ENCODE assay signal across 8 cellular contexts in genomic region chr19:40523322-40524047, GRCh38. TPM values are rescaled to one million over a fixed set of nuclear protein-coding genes. Genes with fewer than 3 reads are reported as not detected.
DNase-seq lines count a peak whose midpoint lies in the region; ATAC-seq and TF ChIP-seq lines count a peak whose summit lies in the region.

No MANE protein-coding gene starts in this region.

- no peaks in the 10 kb centered on the region for H3K9me3 Mint-ChIP-seq in activated CD4-positive, alpha-beta T cell treated with anti-CD3 and anti-CD28 coated beads for 36 hours (ENCODE audit: low read depth)
- H3K9me3 Mint-ChIP-seq in T-helper 2 cell treated with Interferon-gamma antibody and Interleukin-4, amounts not matched to agents 5 μg/mL and 100 μg/mL, for 36 hours = no peaks in the 10 kb centered on the region

- POLR2A ChIA-PET in activated CD4-positive, alpha-beta T cell treated with anti-CD3 and anti-CD28 coated beads for 36 hours (lab: Charles Lee) = interaction anchor here (0.6 to 0.8 kb wide), 2 partner anchors 24 to 175 kb away, joined by 3 read pairs; partner anchors contain the start of genes C19orf47 and PLD3

- no peaks in the 10 kb centered on the region for H3K36me3 Mint-ChIP-seq in activated CD4-positive, alpha-beta T cell treated with anti-CD3 and anti-CD28 coated beads for 36 hours (ENCODE audit: low read depth)
- H3K36me3 Mint-ChIP-seq in T-helper 2 cell treated with Interferon-gamma antibody and Interleukin-4, amounts not matched to agents 5 μg/mL and 100 μg/mL, for 36 hours (ENCODE audit: low read depth) = no peaks in the 10 kb centered on the region

- no peak overlapping the region for H3K27ac Mint-ChIP-seq in activated CD4-positive, alpha-beta T cell treated with anti-CD3 and anti-CD28 coated beads for 36 hours
- H3K27ac Mint-ChIP-seq in T-helper 2 cell treated with Interferon-gamma antibody and Interleukin-4, amounts not matched to agents 5 μg/mL and 100 μg/mL, for 36 hours = no peak overlapping the region

- peak; percentile 81 for DNase-seq in activated CD4-positive, alpha-beta T cell treated with anti-CD3 and anti-CD28 coated beads for 36 hours
- no peak for DNase-seq in activated CD4-positive, alpha-beta T cell treated with anti-CD3 and anti-CD28 coated beads for 1 hour
- DNase-seq in NCI-H1930 (lab: John Stamatoyannopoulos, UW) (peak; percentile 73 to 77), cardiac fibroblast (ENCODE audit: low read depth in 2 of 2) (peak; percentile 67 to 71), left lobe of liver (ENCODE audit: low spot score) (peak; percentile 64), superior temporal gyrus (ENCODE audit: extremely low spot score) (peak; percentile 40)
- DNase-seq in T-helper 2 cell treated with Interferon-gamma antibody and Interleukin-4, amounts not matched to agents 5 μg/mL and 100 μg/mL, for 36 hours (ENCODE audit: low spot score) = peak; percentile 46

- H3K4me1 Mint-ChIP-seq in activated CD4-positive, alpha-beta T cell treated with anti-CD3 and anti-CD28 coated beads for 36 hours = peaks cover 4% of the 10 kb centered on the region
- no peaks in the 10 kb centered on the region for H3K4me1 Mint-ChIP-seq in T-helper 2 cell treated with Interferon-gamma antibody and Interleukin-4, amounts not matched to agents 5 μg/mL and 100 μg/mL, for 36 hours (ENCODE audit: low read depth)

- intact Hi-C loops in activated CD4-positive, alpha-beta T cell treated with anti-CD3 and anti-CD28 coated beads for 36 hours (cut with DNase I, micrococcal nuclease) = loop anchor here in 1 of 2 experiments (10.0 kb wide), 1 partner anchor 219 kb away; no protein-coding TSS in a partner anchor

- no peak overlapping the region for H3K4me3 Mint-ChIP-seq in activated CD4-positive, alpha-beta T cell treated with anti-CD3 and anti-CD28 coated beads for 36 hours
- H3K4me3 Mint-ChIP-seq in T-helper 2 cell treated with Interferon-gamma antibody and Interleukin-4, amounts not matched to agents 5 μg/mL and 100 μg/mL, for 36 hours = no peak overlapping the region

- CTCF ChIA-PET in activated CD4-positive, alpha-beta T cell treated with anti-CD3 and anti-CD28 coated beads for 36 hours (lab: Charles Lee) = interaction anchor here (0.6 to 1.1 kb wide), 11 partner anchors 8 to 206 kb away, joined by 3 to 5 read pairs (median 3); partner anchors contain the start of genes C19orf47 and PLD3

- ATAC-seq in activated CD4-positive, alpha-beta T cell treated with anti-CD3 and anti-CD28 coated beads for 36 hours = peak; percentile 93
- peak; percentile 95 for ATAC-seq in left lobe of liver
- no peak for ATAC-seq in HG03095 (IDR thresholded peaks at IDR 0.05; ENCODE audit: unreplicated experiment)

- no peak overlapping the region for H3K4me3 ChIP-seq in cardiac fibroblast (replicated peaks in 1 of 2; ENCODE audit: low read depth in 2 of 2, low read length in 2 of 2)

- TF ChIP-seq CTCF in cardiac fibroblast (IDR thresholded peaks at IDR 0.05; ENCODE audit: low read depth, low read length) = peak; percentile 85

- H3K27me3 Mint-ChIP-seq in activated CD4-positive, alpha-beta T cell treated with anti-CD3 and anti-CD28 coated beads for 36 hours = peaks cover 16% of the 10 kb centered on the region
- H3K27me3 Mint-ChIP-seq in T-helper 2 cell treated with Interferon-gamma antibody and Interleukin-4, amounts not matched to agents 5 μg/mL and 100 μg/mL, for 36 hours (ENCODE audit: low read depth) = peaks cover 15% of the 10 kb centered on the region

RNA-seq across cellular contexts. Expression of gene SHKBP1, which starts 53.2 kb away (rescaled TPM):
- total RNA-seq in activated CD4-positive, alpha-beta T cell treated with anti-CD3 and anti-CD28 coated beads for 36 hours = 100 to 1,000 TPM; 100 to 155 TPM
- 15.2 TPM for total RNA-seq in left lobe of liver

RNA-seq across cellular contexts. Expression of gene SPTBN4, which starts 56.7 kb away (rescaled TPM):
- total RNA-seq in activated CD4-positive, alpha-beta T cell treated with anti-CD3 and anti-CD28 coated beads for 36 hours = 1 to 10 TPM; 2.4 to 2.5 TPM
- total RNA-seq in left lobe of liver = 1.2 TPM

RNA-seq across cellular contexts. Expression of gene BLVRB, which starts 57.9 kb away (rescaled TPM):
- total RNA-seq in activated CD4-positive, alpha-beta T cell treated with anti-CD3 and anti-CD28 coated beads for 36 hours = 10 to 100 TPM; 34.1 to 35.6 TPM
- 149 TPM for total RNA-seq in left lobe of liver
